8 cellular contexts compared by ENCODE assay signal in the genomic region with DNA sequence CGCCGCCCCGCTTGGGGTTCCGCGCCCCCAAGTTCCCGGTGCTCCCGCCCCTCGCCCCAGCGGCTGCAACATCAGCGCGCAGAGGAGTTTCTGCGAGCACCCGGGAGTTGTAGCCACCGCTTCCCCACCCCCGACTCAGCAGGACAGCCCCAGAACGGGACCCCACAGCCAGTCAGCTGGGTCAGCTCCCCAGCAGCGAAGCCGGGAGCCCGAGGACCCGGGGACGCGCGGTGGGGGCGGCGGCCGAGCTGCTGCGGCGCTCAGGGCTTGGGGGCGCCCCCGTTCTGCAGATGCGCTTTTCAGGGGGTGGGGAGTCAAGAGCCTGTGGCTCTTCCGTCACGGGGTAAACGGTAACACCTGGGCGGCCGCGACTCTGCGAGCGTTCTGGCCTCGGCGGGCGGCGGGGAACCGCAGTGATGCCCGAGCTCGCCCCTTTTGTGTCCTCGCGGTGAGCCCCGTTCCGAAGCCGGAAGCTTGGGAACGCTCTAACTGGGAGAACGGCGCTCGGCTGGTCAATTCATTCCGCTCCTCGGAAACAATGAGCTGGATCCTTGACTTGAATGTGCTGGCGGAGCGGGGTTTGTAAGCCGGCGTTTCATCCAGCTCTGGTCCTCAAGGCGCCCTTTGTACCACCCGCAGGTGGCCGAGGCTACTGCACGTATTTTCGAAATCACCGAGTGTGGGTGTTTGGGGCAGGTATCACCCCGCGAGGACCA. TPM values are rescaled to one million over a fixed set of nuclear protein-coding genes. Genes with fewer than 3 reads are reported as not detected.
DNase-seq lines count a peak whose midpoint lies in the region; ATAC-seq, FAIRE-seq and TF ChIP-seq lines count a peak whose summit lies in the region.

No MANE protein-coding gene starts in this region.

- ATAC-seq in GM19455 (IDR thresholded peaks at IDR 0.05; ENCODE audit: unreplicated experiment) (peak; percentile 66), HG03571 (IDR thresholded peaks at IDR 0.05; ENCODE audit: unreplicated experiment) (peak; percentile 64)

- H3K36me3 ChIP-seq in thyroid gland, result no peaks in the 10 kb centered on the region

- peak overlapping the region; percentile 35 to 72 (median 53) for H3K4me3 ChIP-seq in thyroid gland (replicated peaks in 1 of 3)

- peaks cover 0 to 3% of the 10 kb centered on the region in 2 donors for H3K4me1 ChIP-seq in thyroid gland

- no peaks in the 10 kb centered on the region for H3K27me3 ChIP-seq in thyroid gland

- FAIRE-seq in RCC 7860 (lab: Jason Lieb, UNC), result no peak

- WGBS in thyroid gland, 2 donors, result 0 to 3% methylated on average over 8 to 38 of the region's 69 CpGs

- peak overlapping the region; percentile 53 to 77 (median 62) for H3K27ac ChIP-seq in thyroid gland

- no peaks in the 10 kb centered on the region for H3K9me3 ChIP-seq in thyroid gland

- peak in 5 of 6 experiments; percentile 24 to 69 (median 60) for TF ChIP-seq CTCF in thyroid gland (IDR thresholded peaks at IDR 0.05)

- peak in 1 of 2 donors; percentile 19 for TF ChIP-seq POLR2A in thyroid gland (IDR thresholded peaks at IDR 0.05)

- DNase-seq in COLO829 (ENCODE audit: low spot score) (peak; percentile 74), RCC 7860 (ENCODE audit: low spot score) (peak; percentile 30), activated gamma-delta T cell (lab: John Stamatoyannopoulos, UW) (peak; percentile 20), foreskin melanocyte (peak; percentile 68), nucleus accumbens (lab: John Stamatoyannopoulos, UW) (peak in 38 of 56 donors; percentile 11 to 69 (median 44)), thyroid gland (peak; percentile 81 to 83)

- intact Hi-C loops in thyroid gland (cut with DNase I), result loop anchor here (10.0 kb wide), 1 partner anchor 214 kb away; no protein-coding TSS in a partner anchor

RNA-seq across cellular contexts. Expression of a gene that starts 0.8 kb away (rescaled TPM):
- total RNA-seq in thyroid gland, result 10 to 100 TPM; 12.5 to 48.4 (median 32.3) TPM

Comparison
In these comparisons a context has a peak if more than half of its experiments do, and no peak if none do; other contexts are left out.
1. Peak in every context shown above with its lines: DNase-seq, ATAC-seq, H3K4me3 ChIP-seq and H3K27ac ChIP-seq.
2. DNase-seq: peak in every context shown above with its lines; median percentile 82 in thyroid gland; 74 in COLO829; 68 in foreskin melanocyte; 44 in nucleus accumbens; 30 in RCC 7860; 20 in activated gamma-delta T cell.